In the genomic region with DNA sequence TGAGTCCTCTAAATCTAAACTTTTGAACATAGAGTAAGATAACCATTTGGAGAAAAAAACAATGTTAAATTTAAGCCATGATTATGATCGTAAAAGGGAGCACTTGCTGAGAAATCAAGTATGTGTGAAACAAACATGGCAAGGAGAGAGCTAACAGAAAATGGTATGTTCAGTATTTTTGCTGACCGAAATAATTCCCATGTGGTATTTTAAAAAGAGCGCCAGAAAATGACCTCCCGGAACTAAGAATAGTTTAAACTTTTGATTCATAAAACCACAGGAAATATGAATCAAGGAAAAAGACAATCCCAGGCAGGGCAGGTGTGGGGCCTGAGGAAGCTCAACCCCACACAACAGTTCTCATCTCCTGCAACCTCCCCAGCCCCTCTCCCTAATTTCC, we compare ENCODE assay signal across 15 cellular contexts.
DNase-seq lines count a peak whose midpoint lies in the region; ATAC-seq and TF ChIP-seq lines count a peak whose summit lies in the region.
"Had no signal": no experiment of that assay in that cellular context is flagged by ENCODE, and none has a peak within 500 bp of the region (broad histone marks: within the 10 kb centered on the region; RNA-seq: fewer than 3 reads in every experiment).

No MANE protein-coding gene starts in this region.

- H3K27ac Mint-ChIP-seq in stimulated activated naive CD8-positive, alpha-beta T cell treated with anti-CD3 and anti-CD28 coated beads, Interleukin-15, Interleukin-2, amounts not matched to agents 100 ng/mL and 50 ng/mL, for 24 hours = peak overlapping the region; percentile 94
- H3K27ac Mint-ChIP-seq in activated naive CD8-positive, alpha-beta T cell treated with anti-CD3 and anti-CD28 coated beads, Interleukin-2, amount 50 U/mL, for 24 hours = peak overlapping the region; percentile 88

- H3K27me3 Mint-ChIP-seq in stimulated activated naive CD8-positive, alpha-beta T cell treated with anti-CD3 and anti-CD28 coated beads, Interleukin-15, Interleukin-2, amounts not matched to agents 100 ng/mL and 50 ng/mL, for 24 hours = no peaks in the 10 kb centered on the region
- H3K27me3 Mint-ChIP-seq in activated naive CD8-positive, alpha-beta T cell treated with anti-CD3 and anti-CD28 coated beads, Interleukin-2, amount 50 U/mL, for 24 hours = no peaks in the 10 kb centered on the region

- no peaks in the 10 kb centered on the region for H3K9me3 Mint-ChIP-seq in stimulated activated naive CD8-positive, alpha-beta T cell treated with anti-CD3 and anti-CD28 coated beads, Interleukin-15, Interleukin-2, amounts not matched to agents 100 ng/mL and 50 ng/mL, for 24 hours
- H3K9me3 Mint-ChIP-seq in activated naive CD8-positive, alpha-beta T cell treated with anti-CD3 and anti-CD28 coated beads, Interleukin-2, amount 50 U/mL, for 24 hours = no peaks in the 10 kb centered on the region

- no peaks in the 10 kb centered on the region for H3K36me3 ChIP-seq in transverse colon

- ATAC-seq in stimulated activated naive CD8-positive, alpha-beta T cell treated with anti-CD3 and anti-CD28 coated beads, Interleukin-15, Interleukin-2, amounts not matched to agents 100 U/mL and 50 U/mL, for 24 hours = no peak
- ATAC-seq in activated naive CD8-positive, alpha-beta T cell treated with anti-CD3 and anti-CD28 coated beads, Interleukin-2, amount 50 U/mL, for 24 hours = no peak

- no peaks in the 10 kb centered on the region for H3K27me3 ChIP-seq in transverse colon

- peaks cover 0 to 56% (median 18%) of the 10 kb centered on the region in 4 donors for H3K4me1 ChIP-seq in transverse colon

- no peaks in the 10 kb centered on the region for H3K36me3 Mint-ChIP-seq in stimulated activated naive CD8-positive, alpha-beta T cell treated with anti-CD3 and anti-CD28 coated beads, Interleukin-15, Interleukin-2, amounts not matched to agents 100 ng/mL and 50 ng/mL, for 24 hours (ENCODE audit: low read depth)
- H3K36me3 Mint-ChIP-seq in activated naive CD8-positive, alpha-beta T cell treated with anti-CD3 and anti-CD28 coated beads, Interleukin-2, amount 50 U/mL, for 24 hours (ENCODE audit: low read depth) = peaks cover 18% of the 10 kb centered on the region

- no peak overlapping the region for H3K4me3 ChIP-seq in fibroblast of the aortic adventitia (ENCODE audit: low read depth, low read length)
- no peak overlapping the region for H3K4me3 ChIP-seq in transverse colon

- no peak for TF ChIP-seq EP300 in transverse colon (IDR thresholded peaks at IDR 0.05; ENCODE audit: low read depth)

- TF ChIP-seq POLR2A in transverse colon (IDR thresholded peaks at IDR 0.05) = no peak

- intact Hi-C loops in transverse colon (cut with DNase I; ENCODE audit: low total_unique reads) = no loop called here

- peak overlapping the region in 3 of 4 donors; percentile 60 to 69 (median 68) for H3K27ac ChIP-seq in transverse colon

- WGBS in transverse colon (ENCODE audit: low coverage in 1 of 2), 2 donors = 61 to 81% methylated on average over 4 of the region's 4 CpGs

- TF ChIP-seq CTCF in fibroblast of the aortic adventitia (IDR thresholded peaks at IDR 0.05; ENCODE audit: insufficient read depth, low read length) = no peak
- no peak for TF ChIP-seq CTCF in transverse colon (IDR thresholded peaks at IDR 0.05)

- DNase-seq in stimulated activated naive CD8-positive, alpha-beta T cell treated with anti-CD3 and anti-CD28 coated beads, Interleukin-15, Interleukin-2, amounts not matched to agents 100 U/mL and 50 U/mL, for 24 hours = no peak
- no peak for DNase-seq in activated naive CD8-positive, alpha-beta T cell treated with anti-CD3 and anti-CD28 coated beads, Interleukin-2, amount 50 U/mL, for 24 hours
- DNase-seq in fibroblast of the aortic adventitia (ENCODE audit: low read depth) (peak; percentile 34), transverse colon (no peak), NCI-H2029 (lab: John Stamatoyannopoulos, UW) (no peak), GDM1 (lab: John Stamatoyannopoulos, UW) (no peak), NCI-H1694 (lab: John Stamatoyannopoulos, UW) (no peak)
- DNase-seq: activated CD4-positive, alpha-beta T cell treated with anti-CD3 and anti-CD28 coated beads for 4 hours; aorta; DMS 273 treated with DMSO at 0.1 percent for 48 hours; hippocampal formation; Karpas-422; NCI-H1417; SHP77 treated with DMSO at 0.1 percent for 48 hours had no signal

- H3K9me3 ChIP-seq in transverse colon = no peaks in the 10 kb centered on the region

- in situ Hi-C loops in transverse colon (cut with MboI; ENCODE audit: low pct_ligation_motif_present in 1 of 4, low pct_unique_long_range_greater_than_20kb in 1 of 4, low sequenced_read_pairs in 3 of 4) = no loop called here

- peaks cover 62% of the 10 kb centered on the region for H3K4me1 Mint-ChIP-seq in stimulated activated naive CD8-positive, alpha-beta T cell treated with anti-CD3 and anti-CD28 coated beads, Interleukin-15, Interleukin-2, amounts not matched to agents 100 ng/mL and 50 ng/mL, for 24 hours (ENCODE audit: low read depth)
- H3K4me1 Mint-ChIP-seq in activated naive CD8-positive, alpha-beta T cell treated with anti-CD3 and anti-CD28 coated beads, Interleukin-2, amount 50 U/mL, for 24 hours = peaks cover 66% of the 10 kb centered on the region

- H3K4me3 Mint-ChIP-seq in stimulated activated naive CD8-positive, alpha-beta T cell treated with anti-CD3 and anti-CD28 coated beads, Interleukin-15, Interleukin-2, amounts not matched to agents 100 ng/mL and 50 ng/mL, for 24 hours = peak overlapping the region; percentile 33
- H3K4me3 Mint-ChIP-seq in activated naive CD8-positive, alpha-beta T cell treated with anti-CD3 and anti-CD28 coated beads, Interleukin-2, amount 50 U/mL, for 24 hours = peak overlapping the region; percentile 53
